15 cellular contexts compared by ENCODE assay signal in the genomic region with DNA sequence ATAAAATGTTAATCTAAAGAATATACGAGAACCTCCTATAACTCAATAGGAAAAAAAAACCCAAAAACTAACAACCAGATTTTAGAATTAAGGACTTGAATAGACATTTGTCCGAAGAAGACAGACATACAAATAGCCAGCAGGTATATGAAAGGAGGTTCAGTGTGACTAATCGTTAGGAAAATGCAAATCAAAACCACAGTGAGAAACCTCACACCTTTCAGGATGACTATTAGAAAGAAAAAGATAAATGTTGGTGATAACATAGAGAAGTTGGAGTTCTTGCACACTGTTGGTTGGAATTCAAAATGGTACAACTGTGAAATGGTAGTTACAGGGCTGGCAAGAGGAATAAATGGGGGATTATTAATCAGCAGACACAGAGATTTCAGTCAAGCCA.
DNase-seq lines count a peak whose midpoint lies in the region; ATAC-seq and TF ChIP-seq lines count a peak whose summit lies in the region.
"Had no signal": no experiment of that assay in that cellular context is flagged by ENCODE, and none has a peak within 500 bp of the region (broad histone marks: within the 10 kb centered on the region; RNA-seq: fewer than 3 reads in every experiment).

No MANE protein-coding gene starts in this region.

- peaks cover 9% of the 10 kb centered on the region for H3K27me3 Mint-ChIP-seq in stimulated activated naive CD8-positive, alpha-beta T cell treated with anti-CD3 and anti-CD28 coated beads, Interleukin-15, amount 100 ng/mL, for 72 hours

- H3K27ac Mint-ChIP-seq in stimulated activated naive CD8-positive, alpha-beta T cell treated with anti-CD3 and anti-CD28 coated beads, Interleukin-15, amount 100 ng/mL, for 72 hours: no peak overlapping the region
- H3K27ac Mint-ChIP-seq: GM23338 had no signal

- peaks cover 6% of the 10 kb centered on the region for H3K4me1 Mint-ChIP-seq in stimulated activated naive CD8-positive, alpha-beta T cell treated with anti-CD3 and anti-CD28 coated beads, Interleukin-15, amount 100 ng/mL, for 72 hours

- no peak for TF ChIP-seq CTCF in mucosa of descending colon (IDR thresholded peaks at IDR 0.05)

- H3K4me1 ChIP-seq in mucosa of descending colon (ENCODE audit: low read depth): peaks cover 8% of the 10 kb centered on the region
- H3K4me1 ChIP-seq: Caco-2 had no signal

- ATAC-seq in stimulated activated naive CD8-positive, alpha-beta T cell treated with anti-CD3 and anti-CD28 coated beads, Interleukin-15, amount 100 ng/mL, for 72 hours: peak; percentile 71
- no peak for ATAC-seq in stimulated activated naive CD8-positive, alpha-beta T cell treated with anti-CD3 and anti-CD28 coated beads, Interleukin-15, Interleukin-2, amounts not matched to agents 100 U/mL and 50 U/mL, for 24 hours
- ATAC-seq in HG02610 (IDR thresholded peaks at IDR 0.05; ENCODE audit: unreplicated experiment) (peak; percentile 68), HG03442 (IDR thresholded peaks at IDR 0.05; ENCODE audit: unreplicated experiment) (peak; percentile 87), mucosa of descending colon (no peak)
- ATAC-seq: GM23338, K562 had no signal

- peaks cover 0 to 8% of the 10 kb centered on the region in 2 donors for H3K9me3 Mint-ChIP-seq in stimulated activated naive CD8-positive, alpha-beta T cell treated with anti-CD3 and anti-CD28 coated beads, Interleukin-15, amount 100 ng/mL, for 72 hours
- H3K9me3 Mint-ChIP-seq: GM23338 had no signal

- intact Hi-C loops in mucosa of descending colon (cut with DNase I, micrococcal nuclease): no loop called here

- DNase-seq in stimulated activated naive CD8-positive, alpha-beta T cell treated with anti-CD3 and anti-CD28 coated beads, Interleukin-15, amount 100 ng/mL, for 72 hours: no peak
- no peak for DNase-seq in stimulated activated naive CD8-positive, alpha-beta T cell treated with anti-CD3 and anti-CD28 coated beads, Interleukin-15, Interleukin-2, amounts not matched to agents 100 U/mL and 50 U/mL, for 24 hours
- no peak for DNase-seq in HuH-7 (ENCODE audit: low spot score)
- DNase-seq in mucosa of descending colon: no peak
- DNase-seq in HCEC 1CT: no peak
- DNase-seq in NCI-H2171 treated with DMSO at 0.1 percent for 48 hours (lab: John Stamatoyannopoulos, UW): no peak
- DNase-seq: Caco-2, DMS53, NCI-H1048, NCI-H1694 treated with DMSO at 0.1 percent for 48 hours, NCI-H69 had no signal

- no peaks in the 10 kb centered on the region for H3K36me3 ChIP-seq in mucosa of descending colon (ENCODE audit: low read depth)

- no peak overlapping the region for H3K4me3 Mint-ChIP-seq in stimulated activated naive CD8-positive, alpha-beta T cell treated with anti-CD3 and anti-CD28 coated beads, Interleukin-15, amount 100 ng/mL, for 72 hours
- H3K4me3 Mint-ChIP-seq: GM23338 had no signal

- no peaks in the 10 kb centered on the region for H3K9me3 ChIP-seq in mucosa of descending colon
- H3K9me3 ChIP-seq: Caco-2 had no signal

- H3K4me3 ChIP-seq in mucosa of descending colon: no peak overlapping the region
- H3K4me3 ChIP-seq: GM23338, K562 had no signal

Comparison
In these comparisons a context has a peak if more than half of its experiments do, and no peak if none do; other contexts are left out.
1. ATAC-seq: peak in stimulated activated naive CD8-positive, alpha-beta T cell treated with anti-CD3 and anti-CD28 coated beads, Interleukin-15, amount 100 ng/mL, for 72 hours (single experiment), HG02610 (single experiment) and HG03442 (single experiment); none in stimulated activated naive CD8-positive, alpha-beta T cell treated with anti-CD3 and anti-CD28 coated beads, Interleukin-15, Interleukin-2, amounts not matched to agents 100 U/mL and 50 U/mL, for 24 hours (single experiment) and mucosa of descending colon (single experiment).